ENCODE assay signal across 20 cellular contexts in the genomic region with DNA sequence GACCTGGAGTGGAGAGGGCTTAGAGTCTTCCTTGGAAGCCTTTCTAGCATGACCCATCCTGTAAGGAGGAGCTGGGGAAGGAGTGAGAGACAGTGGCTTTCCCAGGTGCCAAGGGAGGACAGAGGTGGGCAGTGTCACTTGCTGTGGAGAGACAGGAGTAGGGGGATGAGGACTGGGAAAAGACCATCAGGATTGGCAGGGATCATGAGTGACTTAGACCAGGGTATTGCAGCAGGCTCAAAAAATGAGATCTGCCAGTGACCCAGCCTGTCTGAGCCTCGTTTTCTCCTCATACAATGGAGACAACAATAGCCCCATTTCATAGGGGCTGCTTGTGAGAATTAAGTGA. TPM values are rescaled to one million over a fixed set of nuclear protein-coding genes. Genes with fewer than 3 reads are reported as not detected.
DNase-seq lines count a peak whose midpoint lies in the region; ATAC-seq and TF ChIP-seq lines count a peak whose summit lies in the region.
"Had no signal": no experiment of that assay in that cellular context is flagged by ENCODE, and none has a peak within 500 bp of the region (broad histone marks: within the 10 kb centered on the region; RNA-seq: fewer than 3 reads in every experiment).

No MANE protein-coding gene starts in this region.

- intact Hi-C loops in left ventricle myocardium inferior (cut with micrococcal nuclease) (no loop called here), cardiac septum (cut with DNase I) (loop anchor here (2.0 to 5.0 kb wide), 2 partner anchors 25 to 92 kb away; a partner anchor contains a TSS), uterus (cut with DNase I; ENCODE audit: low total_unique reads) (no loop called here)

- H3K9ac ChIP-seq in endocrine pancreas (ENCODE audit: control insufficient read depth, insufficient read depth, low read length), result peak overlapping the region; percentile 1
- H3K9ac ChIP-seq: GM23248 had no signal

- peak overlapping the region; percentile 34 for H3K27ac Mint-ChIP-seq in progenitor cell of endocrine pancreas
- H3K27ac Mint-ChIP-seq: activated naive CD4-positive, alpha-beta T cell treated with anti-CD3 and anti-CD28 coated beads for 36 hours; dendritic cell treated with granulocyte-macrophage colony-stimulating factor and Interleukin-4, amounts not matched to agents 40 ng/mL and 50 ng/mL, for 4 days; naive thymus-derived CD4-positive, alpha-beta T cell had no signal

- peaks cover 80% of the 10 kb centered on the region for H3K4me1 ChIP-seq in left ventricle myocardium inferior
- H3K4me1 ChIP-seq in endocrine pancreas (ENCODE audit: control insufficient read depth, insufficient read depth, low read length), result peaks cover 29% of the 10 kb centered on the region
- no peaks in the 10 kb centered on the region for H3K4me1 ChIP-seq in uterus

- no peak for ATAC-seq in GM21360 (IDR thresholded peaks at IDR 0.05; ENCODE audit: unreplicated experiment)
- ATAC-seq: naive thymus-derived CD4-positive, alpha-beta T cell had no signal

- H3K9me3 ChIP-seq in left ventricle myocardium inferior (replicated peaks) (no peaks in the 10 kb centered on the region), endocrine pancreas (ENCODE audit: control insufficient read depth, low read length) (no peaks in the 10 kb centered on the region), uterus (no peaks in the 10 kb centered on the region), MG63 (no peaks in the 10 kb centered on the region; the same call in 1 of the 2 replicates)
- H3K9me3 ChIP-seq: upper lobe of left lung had no signal

- H3K36me3 ChIP-seq in left ventricle myocardium inferior (no peaks in the 10 kb centered on the region), endocrine pancreas (ENCODE audit: control insufficient read depth, insufficient read depth, low read length) (no peaks in the 10 kb centered on the region), uterus (no peaks in the 10 kb centered on the region), MG63 (no peaks in the 10 kb centered on the region)
- H3K36me3 ChIP-seq: upper lobe of left lung had no signal

- H3K4me1 Mint-ChIP-seq in progenitor cell of endocrine pancreas (ENCODE audit: low read depth), result peaks cover 31% of the 10 kb centered on the region

- H3K27me3 Mint-ChIP-seq in progenitor cell of endocrine pancreas, result peaks cover 35% of the 10 kb centered on the region

- peak overlapping the region; percentile 77 for H3K4me3 Mint-ChIP-seq in progenitor cell of endocrine pancreas (ENCODE audit: low read depth)

- no peak for DNase-seq in left ventricle myocardium inferior
- no peak for DNase-seq in cardiac septum (ENCODE audit: low spot score)
- DNase-seq in progenitor cell of endocrine pancreas (ENCODE audit: low spot score, unreplicated experiment), result no peak
- DNase-seq in uterus, result no peak
- DNase-seq in MG63, result no peak
- DNase-seq in GF-D8 (lab: John Stamatoyannopoulos, UW), result no peak
- DNase-seq: activated CD4-positive, alpha-beta T cell treated with anti-CD3 and anti-CD28 coated beads, Interleukin-2, amount 50 U/mL, for 4 hours; activated naive CD4-positive, alpha-beta T cell treated with anti-CD3 and anti-CD28 coated beads for 36 hours; DMS 273 treated with DMSO at 0.1 percent for 48 hours; GM23248; mammary epithelial cell; naive thymus-derived CD4-positive, alpha-beta T cell; NCI-H187; NCI-H446; NK-92 treated with Interleukin-12 subunit alpha and Interleukin-12 subunit beta, amount 100 ng/mL, for 24 hours; RPMI8226; upper lobe of left lung had no signal

- H3K4me3 ChIP-seq in left ventricle myocardium inferior (peak overlapping the region; percentile 77), endocrine pancreas (ENCODE audit: control insufficient read depth, insufficient read depth, low read length) (peak overlapping the region; percentile 86), uterus (peak overlapping the region in 1 of 2 donors; percentile 99), MG63 (no peak overlapping the region)
- H3K4me3 ChIP-seq: GM23248 had no signal

- peak overlapping the region; percentile 92 for H3K27ac ChIP-seq in left ventricle myocardium inferior (replicated peaks)
- H3K27ac ChIP-seq in uterus, result peak overlapping the region; percentile 93 to 94
- H3K27ac ChIP-seq: GM23248 had no signal

- H3K27me3 ChIP-seq in left ventricle myocardium inferior (ENCODE audit: low read depth) (peaks cover 12% of the 10 kb centered on the region), endocrine pancreas (ENCODE audit: control insufficient read depth, insufficient read depth, low read length) (no peaks in the 10 kb centered on the region), uterus (no peaks in the 10 kb centered on the region), MG63 (peaks cover 27% of the 10 kb centered on the region)
- H3K27me3 ChIP-seq: upper lobe of left lung had no signal

- TF ChIP-seq POLR2A in uterus (IDR thresholded peaks at IDR 0.05), result no peak

- no peaks in the 10 kb centered on the region for H3K36me3 Mint-ChIP-seq in progenitor cell of endocrine pancreas (ENCODE audit: insufficient read depth)

- no peaks in the 10 kb centered on the region for H3K9me3 Mint-ChIP-seq in progenitor cell of endocrine pancreas (ENCODE audit: low read depth)
- H3K9me3 Mint-ChIP-seq: activated naive CD4-positive, alpha-beta T cell treated with anti-CD3 and anti-CD28 coated beads for 36 hours; dendritic cell treated with granulocyte-macrophage colony-stimulating factor and Interleukin-4, amounts not matched to agents 40 ng/mL and 50 ng/mL, for 4 days had no signal

- TF ChIP-seq CTCF in left ventricle myocardium inferior (IDR thresholded peaks at IDR 0.05; ENCODE audit: borderline replicate concordance) (no peak), progenitor cell of endocrine pancreas (IDR thresholded peaks at IDR 0.05; ENCODE audit: unreplicated experiment) (no peak), uterus (IDR thresholded peaks at IDR 0.05) (no peak)

RNA-seq across cellular contexts. Expression of a gene that starts 2.4 kb away (rescaled TPM):
- total RNA-seq in left ventricle myocardium inferior (186 TPM), cardiac septum (151 TPM), progenitor cell of endocrine pancreas (10.1 and 10.6 TPM in 2 replicates), uterus (10 to 100 TPM in 3 of 4 donors, 1 to 10 TPM in 1; 5.9 to 93.7 (median 22.2) TPM)
- 0.47 TPM in 1 of 2 replicates, not detected in the other for total RNA-seq in MG63 (2014; rRNA removed; shearing (Covaris generic); ENCODE audit: low replicate concordance)
